In the genomic region with DNA sequence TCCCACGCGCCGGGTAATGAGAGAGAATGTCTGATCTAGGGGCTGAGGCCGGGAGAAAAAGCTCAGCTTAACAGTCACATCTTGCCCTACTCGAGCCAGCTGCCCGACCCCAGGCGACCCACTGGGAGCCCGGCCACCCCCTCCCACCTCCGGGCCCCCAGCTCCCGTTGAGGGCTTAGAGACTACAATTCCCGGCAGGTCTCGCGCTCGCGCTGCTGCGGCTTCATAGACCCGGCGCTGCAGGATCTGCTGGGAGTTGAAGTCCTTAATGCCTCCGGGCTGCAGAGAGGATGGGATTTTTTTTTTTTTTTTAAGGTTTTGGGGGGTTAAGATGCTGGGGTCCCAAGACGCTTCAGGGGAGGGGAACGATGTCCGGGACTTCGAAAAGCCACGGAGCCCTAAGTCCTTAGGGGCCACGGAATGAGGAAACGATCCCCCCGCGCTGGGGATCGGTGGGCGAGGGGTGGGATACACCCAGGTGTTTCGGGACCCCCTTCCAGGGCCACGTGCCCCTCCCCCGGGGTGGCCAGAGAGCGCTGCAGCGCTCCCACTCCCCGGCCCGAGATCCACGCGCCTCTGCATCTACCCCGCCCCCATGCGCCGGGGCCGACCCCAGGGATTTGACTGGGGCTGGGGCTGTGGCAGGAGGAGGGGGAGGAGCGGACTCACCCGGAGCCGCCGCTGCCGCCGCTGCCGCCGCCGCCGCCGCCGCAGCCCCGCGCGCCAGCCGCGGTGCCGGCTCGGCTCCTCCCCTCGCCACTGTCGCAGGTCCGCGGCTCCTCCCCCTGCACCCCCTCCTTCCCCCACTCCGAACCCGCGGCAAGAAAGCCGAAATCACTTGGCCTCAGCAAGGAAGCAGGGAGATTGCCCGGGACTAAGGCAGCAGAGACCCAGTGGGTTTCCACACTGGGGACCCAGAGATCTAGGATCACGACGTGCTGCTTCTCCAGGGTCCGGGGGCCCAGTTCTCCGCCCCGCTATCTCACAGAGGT, we compare ENCODE assay signal across 8 cellular contexts. TPM values are rescaled to one million over a fixed set of nuclear protein-coding genes. Genes with fewer than 3 reads are reported as not detected.
DNase-seq lines count a peak whose midpoint lies in the region; ATAC-seq, FAIRE-seq and TF ChIP-seq lines count a peak whose summit lies in the region.

A gene with protein sequence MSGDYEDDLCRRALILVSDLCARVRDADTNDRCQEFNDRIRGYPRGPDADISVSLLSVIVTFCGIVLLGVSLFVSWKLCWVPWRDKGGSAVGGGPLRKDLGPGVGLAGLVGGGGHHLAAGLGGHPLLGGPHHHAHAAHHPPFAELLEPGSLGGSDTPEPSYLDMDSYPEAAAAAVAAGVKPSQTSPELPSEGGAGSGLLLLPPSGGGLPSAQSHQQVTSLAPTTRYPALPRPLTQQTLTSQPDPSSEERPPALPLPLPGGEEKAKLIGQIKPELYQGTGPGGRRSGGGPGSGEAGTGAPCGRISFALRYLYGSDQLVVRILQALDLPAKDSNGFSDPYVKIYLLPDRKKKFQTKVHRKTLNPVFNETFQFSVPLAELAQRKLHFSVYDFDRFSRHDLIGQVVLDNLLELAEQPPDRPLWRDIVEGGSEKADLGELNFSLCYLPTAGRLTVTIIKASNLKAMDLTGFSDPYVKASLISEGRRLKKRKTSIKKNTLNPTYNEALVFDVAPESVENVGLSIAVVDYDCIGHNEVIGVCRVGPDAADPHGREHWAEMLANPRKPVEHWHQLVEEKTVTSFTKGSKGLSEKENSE (minus strand): TSS at position 761 of the 992 bp plus-strand sequence. CDS start 2,470 bp downstream, outside the sequence.

- H3K4me3 ChIP-seq in HepG2 (replicated peaks in 1 of 3; ENCODE audit: insufficient read depth in 1 of 3, low read depth in 2 of 3, low read length in 3 of 3) = no peak within 1 kb of the TSS

- H4K20me1 ChIP-seq in HepG2 (ENCODE audit: insufficient read depth, low read length) = no peaks in the 10 kb centered on the region

- H3K9me3 Mint-ChIP-seq in T-cell (peaks cover 0 to 12% (median 6%) of the 10 kb centered on the region in 3 donors), chondrocyte (ENCODE audit: low read depth) (peaks cover 8% of the 10 kb centered on the region)

- H3K4me1 Mint-ChIP-seq in T-cell = peaks cover 7 to 10% (median 9%) of the 10 kb centered on the region in 3 donors
- H3K4me1 Mint-ChIP-seq in chondrocyte (ENCODE audit: low read depth) = peaks cover 5% of the 10 kb centered on the region

- in situ Hi-C loops in HepG2 (cut with HindIII; ENCODE audit: extremely low pct_ligation_motif_present, low pct_unique_long_range_greater_than_20kb) = no loop called here

- H2AFZ ChIP-seq in HepG2 (ENCODE audit: low read length) = no peak within 1 kb of the TSS

- ATAC-seq in T-cell (replicated peaks in 1 of 4) (peak; percentile 81 to 92 (median 84)), HepG2 (no peak), GM18517 (IDR thresholded peaks at IDR 0.05; ENCODE audit: unreplicated experiment) (no peak), HG02970 (IDR thresholded peaks at IDR 0.05; ENCODE audit: low FRiP score, unreplicated experiment) (no peak)

- no peaks in the 10 kb centered on the region; the same call in 1 of the 2 replicates for H3K4me1 ChIP-seq in HepG2 (ENCODE audit: insufficient read depth, low read length)

- H3K27me3 Mint-ChIP-seq in T-cell = peaks cover 28 to 54% of the 10 kb centered on the region in 2 donors
- peaks cover 32% of the 10 kb centered on the region for H3K27me3 Mint-ChIP-seq in chondrocyte (ENCODE audit: low read depth)

- TF ChIP-seq CTCF in chondrocyte (IDR thresholded peaks at IDR 0.05) (no peak), HepG2 (CRISPR knock-in tag; IDR thresholded peaks at IDR 0.05) (no peak)

- H3K36me3 ChIP-seq in HepG2 (replicated peaks in 1 of 2; ENCODE audit: control insufficient read depth in 1 of 2, insufficient read depth in 2 of 2, low read length in 2 of 2) = no peaks in the 10 kb centered on the region

- BruUV-seq in HepG2 (replicated peaks; lab: Mats Ljungman, UMichigan) = no TSS peak

- CTCF ChIA-PET in T-cell (lab: Charles Lee) = no interaction called here
- CTCF ChIA-PET in HepG2 (lab: Yijun Ruan, JAX; ENCODE audit: low intra/inter-chr PET ratio, low total read pairs) = no interaction called here

- H3K27ac Mint-ChIP-seq in T-cell (no peak within 1 kb of the TSS), chondrocyte (ENCODE audit: unreplicated experiment) (no peak within 1 kb of the TSS)

- peaks cover 2% of the 10 kb centered on the region for H3K9me3 ChIP-seq in HepG2 (ENCODE audit: low read length)

- 29% methylated on average over 35 of the region's 76 CpGs for WGBS in HepG2 (ENCODE audit: low lambda C conversion rate)

- DNase-seq in activated gamma-delta T cell treated with Interleukin-2 at 50 U/mL for 16 hours (peak; percentile 13), activated gamma-delta T cell (lab: John Stamatoyannopoulos, UW) (no peak), T-cell (peak in 26 of 34 experiments; percentile 6 to 59 (median 28)), chondrocyte (ENCODE audit: low spot score) (no peak), HepG2 (ENCODE audit: low spot score) (no peak)
- peak; percentile 14 for DNase-seq in stimulated activated CD8-positive, alpha-beta memory T cell treated with anti-CD3 and anti-CD28 coated beads, Interleukin-7, amount 100 ng/mL, for 24 hours (ENCODE audit: low read depth)

- TF ChIP-seq POLR2A in HepG2 (IDR thresholded peaks at IDR 0.05; ENCODE audit: insufficient read depth in 1 of 2, low read depth in 2 of 2, low read length in 2 of 2) = no peak

- H3K4me2 ChIP-seq in HepG2 (ENCODE audit: low read depth, low read length) = no peak within 1 kb of the TSS

- H3K79me2 ChIP-seq in HepG2 (ENCODE audit: insufficient read depth, low read length) = no peaks in the 10 kb centered on the region

- POLR2A ChIA-PET in T-cell (lab: Charles Lee) = interaction anchor here (0.5 to 0.7 kb wide), 2 partner anchors 31 to 1065 kb away, joined by 4 read pairs; no protein-coding TSS in a partner anchor
- POLR2A ChIA-PET in HepG2 (lab: Yijun Ruan, JAX) = no interaction called here

- peaks cover 7 to 36% of the 10 kb centered on the region in 2 experiments for H3K27me3 ChIP-seq in HepG2 (ENCODE audit: control insufficient read depth in 1 of 2, insufficient read depth in 2 of 2, low read length in 2 of 2)

- H3K4me3 Mint-ChIP-seq in T-cell = peak within 1 kb of the TSS; percentile 76 to 83 (median 77)
- H3K4me3 Mint-ChIP-seq in chondrocyte (ENCODE audit: unreplicated experiment) = peak within 1 kb of the TSS; percentile 80

- FAIRE-seq in HepG2 (lab: Jason Lieb, UNC) = no peak

- no peak within 1 kb of the TSS for H3K27ac ChIP-seq in HepG2 (ENCODE audit: extremely low read length, insufficient read depth, low read length)

- intact Hi-C loops in HepG2 (cut with micrococcal nuclease; ENCODE audit: unreplicated experiment) = no loop called here

- TF ChIP-seq EP300 in HepG2 (IDR thresholded peaks at IDR 0.05; ENCODE audit: low read depth in 2 of 2, low read length in 2 of 2) (no peak), HepG2 (CRISPR knock-in tag; IDR thresholded peaks at IDR 0.05; ENCODE audit: borderline replicate concordance) (no peak)

- H3K36me3 Mint-ChIP-seq in T-cell (peaks cover 11% of the 10 kb centered on the region), chondrocyte (ENCODE audit: low read depth) (no peaks in the 10 kb centered on the region)

- H3K9ac ChIP-seq in HepG2 (ENCODE audit: insufficient read depth, low read depth, low read length) = no peak within 1 kb of the TSS

- TF ChIP-seq RAD21 in HepG2 (CRISPR knock-in tag; IDR thresholded peaks at IDR 0.05) = no peak

TF ChIP-seq in HepG2, 621 proteins besides CTCF, POLR2A, EP300 and RAD21 (continues in another document):
- TF ChIP-seq THAP11 (CRISPR knock-in tag; IDR thresholded peaks at IDR 0.05) = peak; percentile 84
- TF ChIP-seq HCFC1 (IDR thresholded peaks at IDR 0.05; ENCODE audit: low read depth, low read length) = peak; percentile 25; the same call in 1 of the 2 replicates

RNA-seq across cellular contexts. Expression of the gene that starts here (rescaled TPM):
- total RNA-seq in T-cell (under 1 TPM in 3 of 5 donors, not detected in 2; 0.41 to 0.68 (median 0.57) TPM), chondrocyte (0.28 to 0.77 TPM (median 0.47 TPM) in 3 replicates), HepG2 (2016; rRNA removed; fragmentation: Illumina TruSeq; extraction: Trizol) (not detected in 2 replicates)
- not detected in 2 replicates for total RNA-seq in HepG2 (2016; cell fraction: cytosol; rRNA removed; fragmentation: Illumina TruSeq; extraction: Trizol; ENCODE audit: low read depth)
- total RNA-seq in HepG2 (2016; cell fraction: insoluble cytoplasmic fraction; rRNA removed; fragmentation: Illumina TruSeq; extraction: Trizol) = not detected in 2 replicates
- not detected in 2 replicates for total RNA-seq in HepG2 (2016; cell fraction: membrane; rRNA removed; fragmentation: Illumina TruSeq; extraction: Trizol)
- not detected in 2 replicates for total RNA-seq in HepG2 (2016; cell fraction: nucleus; rRNA removed; fragmentation: Illumina TruSeq; extraction: Trizol)
- not detected in 2 replicates for polyA plus RNA-seq in HepG2 (2011; rRNA removed)
- polyA plus RNA-seq in HepG2 (2011; cell fraction: cytosol; rRNA removed) = not detected in 2 replicates
- polyA plus RNA-seq in HepG2 (2011; cell fraction: nucleus; rRNA removed) = not detected in 2 replicates
- polyA plus RNA-seq in HepG2 (2012) = not detected in 2 replicates
- not detected in 2 replicates for polyA plus RNA-seq in HepG2 (2016; cell fraction: cytosol; fragmentation: Illumina TruSeq; extraction: Trizol; ENCODE audit: low read depth)
- polyA plus RNA-seq in HepG2 (2016; cell fraction: insoluble cytoplasmic fraction; fragmentation: Illumina TruSeq; extraction: Trizol; ENCODE audit: low read depth) = not detected in 2 replicates
- polyA plus RNA-seq in HepG2 (2016; cell fraction: membrane; fragmentation: Illumina TruSeq; extraction: Trizol; ENCODE audit: low read depth) = not detected in 2 replicates
- polyA plus RNA-seq in HepG2 (2016; cell fraction: nucleus; fragmentation: Illumina TruSeq; extraction: Trizol; ENCODE audit: insufficient read depth, low read depth) = not detected in 2 replicates
- not detected in 2 replicates for polyA minus RNA-seq in HepG2 (2011; rRNA and poly(A)+ RNA removed; ENCODE audit: low replicate concordance)
- polyA minus RNA-seq in HepG2 (2011; cell fraction: cytosol; rRNA and poly(A)+ RNA removed) = not detected in 2 replicates
- polyA minus RNA-seq in HepG2 (2011; cell fraction: nucleus; rRNA and poly(A)+ RNA removed) = not detected in 2 replicates

Comparison
In these comparisons a context has a peak if more than half of its experiments do, and no peak if none do; other contexts are left out.
1. DNase-seq: peak in activated gamma-delta T cell treated with Interleukin-2 at 50 U/mL for 16 hours (single experiment) and stimulated activated CD8-positive, alpha-beta memory T cell treated with anti-CD3 and anti-CD28 coated beads, Interleukin-7, amount 100 ng/mL, for 24 hours (single experiment); none in activated gamma-delta T cell (single experiment), chondrocyte (single experiment) and HepG2 (single experiment).
2. Peak in DNase-seq and ATAC-seq in T-cell; RNA of the gene not detected or under 1 TPM.